8 cellular contexts compared by ENCODE assay signal in the genomic region with DNA sequence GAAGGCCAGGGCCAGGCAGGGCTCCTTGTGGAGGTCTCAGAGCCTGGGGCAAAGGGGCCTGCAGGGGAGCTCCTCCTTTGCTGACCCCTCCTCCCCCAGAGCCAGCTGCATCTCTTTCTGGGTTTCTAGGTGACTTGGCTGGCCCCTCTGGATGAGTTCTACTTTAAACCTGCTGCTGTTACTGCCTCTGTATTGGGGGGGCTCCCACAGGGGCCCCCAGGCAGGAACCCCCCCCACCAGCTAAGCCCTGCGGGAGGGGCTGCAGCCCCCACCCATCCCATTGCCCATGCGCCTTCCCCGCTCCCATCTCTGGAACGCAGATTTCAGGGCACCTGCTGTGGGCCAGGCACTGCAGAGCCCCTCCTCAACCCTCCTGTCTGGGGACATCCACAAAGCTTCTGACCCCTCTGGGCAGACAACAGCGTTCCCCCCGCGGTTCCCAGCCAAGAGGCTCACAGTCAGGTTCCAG. TPM values are rescaled to one million over a fixed set of nuclear protein-coding genes. Genes with fewer than 3 reads are reported as not detected.
DNase-seq lines count a peak whose midpoint lies in the region; ATAC-seq, FAIRE-seq and TF ChIP-seq lines count a peak whose summit lies in the region.

No MANE protein-coding gene starts in this region.

- peak overlapping the region; percentile 100 for H3K4me2 ChIP-seq in HepG2 (ENCODE audit: low read depth, low read length)

- TF ChIP-seq EP300 in HepG2 (IDR thresholded peaks at IDR 0.05; ENCODE audit: low read depth in 2 of 2, low read length in 2 of 2), result no peak
- no peak for TF ChIP-seq EP300 in HepG2 (CRISPR knock-in tag; IDR thresholded peaks at IDR 0.05; ENCODE audit: borderline replicate concordance)

- WGBS in HepG2 (ENCODE audit: low lambda C conversion rate), result 37% methylated on average over 7 of the region's 7 CpGs

- H3K27ac ChIP-seq in HepG2 (ENCODE audit: extremely low read length, insufficient read depth, low read length), result no peak overlapping the region
- H3K27ac ChIP-seq in thoracic aorta, result no peak overlapping the region

- peak overlapping the region; percentile 55; the same call in 1 of the 2 replicates for H3K9ac ChIP-seq in HepG2 (ENCODE audit: insufficient read depth, low read depth, low read length)

- peaks cover 18% of the 10 kb centered on the region for H3K79me2 ChIP-seq in HepG2 (ENCODE audit: insufficient read depth, low read length)

- H2AFZ ChIP-seq in HepG2 (ENCODE audit: low read length), result no peak overlapping the region

- ATAC-seq in activated T-cell treated with anti-CD3 and anti-CD28 coated beads, Interleukin-2, amount 50 U/mL, for 4 hours, result no peak
- ATAC-seq in activated T-helper 17 cell treated with anti-CD3 and anti-CD28 coated beads, Interleukin-2, amount 50 U/mL, for 72 hours (replicated peaks), result no peak
- ATAC-seq in HepG2 (no peak), thoracic aorta (ENCODE audit: insufficient number of reproducible peaks, low FRiP score, low read depth) (no peak), HG03108 (IDR thresholded peaks at IDR 0.05; ENCODE audit: unreplicated experiment) (no peak)

- H3K9me3 ChIP-seq in HepG2 (ENCODE audit: low read length) (no peaks in the 10 kb centered on the region), thoracic aorta (no peaks in the 10 kb centered on the region)

- no peak overlapping the region for H3K27ac Mint-ChIP-seq in activated T-helper 17 cell treated with anti-CD3 and anti-CD28 coated beads, Interleukin-2, amount 50 U/mL, for 72 hours

- no peaks in the 10 kb centered on the region for H3K27me3 Mint-ChIP-seq in activated T-cell treated with anti-CD3 and anti-CD28 coated beads, Interleukin-2, amount 50 U/mL, for 4 hours (ENCODE audit: low read depth)
- H3K27me3 Mint-ChIP-seq in activated T-helper 17 cell treated with anti-CD3 and anti-CD28 coated beads, Interleukin-2, amount 50 U/mL, for 72 hours, result no peaks in the 10 kb centered on the region

- in situ Hi-C loops in HepG2 (cut with HindIII; ENCODE audit: extremely low pct_ligation_motif_present, low pct_unique_long_range_greater_than_20kb), result no loop called here

- no peak for DNase-seq in activated T-cell treated with anti-CD3 and anti-CD28 coated beads, Interleukin-2, amount 50 U/mL, for 4 hours
- DNase-seq in activated T-cell treated with anti-CD3 and anti-CD28 coated beads, Interleukin-2, amount 50 U/mL, for 48 hours, result no peak
- DNase-seq in HepG2 (ENCODE audit: low spot score) (no peak), thoracic aorta (ENCODE audit: low spot score) (no peak), H4 (ENCODE audit: low spot score) (no peak), urothelium cell line (ENCODE audit: low spot score) (no peak)

- intact Hi-C loops in HepG2 (cut with micrococcal nuclease; ENCODE audit: unreplicated experiment), result loop anchor here (2.0 kb wide), 2 partner anchors 18 to 60 kb away; no protein-coding TSS in a partner anchor

- no TSS peak for BruUV-seq in HepG2 (replicated peaks; lab: Mats Ljungman, UMichigan)

- H3K36me3 Mint-ChIP-seq in activated T-cell treated with anti-CD3 and anti-CD28 coated beads, Interleukin-2, amount 50 U/mL, for 4 hours (ENCODE audit: insufficient read depth), result peaks cover 2% of the 10 kb centered on the region
- peaks cover 18% of the 10 kb centered on the region for H3K36me3 Mint-ChIP-seq in activated T-helper 17 cell treated with anti-CD3 and anti-CD28 coated beads, Interleukin-2, amount 50 U/mL, for 72 hours (ENCODE audit: low read depth)

- TF ChIP-seq POLR2A in HepG2 (IDR thresholded peaks at IDR 0.05; ENCODE audit: insufficient read depth in 1 of 2, low read depth in 2 of 2, low read length in 2 of 2), result no peak

- peaks cover 15% of the 10 kb centered on the region for H3K4me1 Mint-ChIP-seq in activated T-cell treated with anti-CD3 and anti-CD28 coated beads, Interleukin-2, amount 50 U/mL, for 4 hours (ENCODE audit: low read depth)
- peaks cover 9% of the 10 kb centered on the region for H3K4me1 Mint-ChIP-seq in activated T-helper 17 cell treated with anti-CD3 and anti-CD28 coated beads, Interleukin-2, amount 50 U/mL, for 72 hours

- H4K20me1 ChIP-seq in HepG2 (ENCODE audit: insufficient read depth, low read length), result no peaks in the 10 kb centered on the region

- no peak for TF ChIP-seq RAD21 in HepG2 (CRISPR knock-in tag; IDR thresholded peaks at IDR 0.05)

- 0 out of 5 replicates have a peak, but pooled peaks cover 0 to 1% of the 10 kb centered on the region in 2 experiments for H3K36me3 ChIP-seq in HepG2 (replicated peaks in 1 of 2; ENCODE audit: control insufficient read depth in 1 of 2, insufficient read depth in 2 of 2, low read length in 2 of 2)
- H3K36me3 ChIP-seq in thoracic aorta, result peaks cover 4% of the 10 kb centered on the region

- H3K27me3 ChIP-seq in HepG2 (ENCODE audit: control insufficient read depth in 1 of 2, insufficient read depth in 2 of 2, low read length in 2 of 2), result no peaks in the 10 kb centered on the region; a peak in 1 of 5 replicates
- H3K27me3 ChIP-seq in thoracic aorta (replicated peaks; ENCODE audit: insufficient read depth), result no peaks in the 10 kb centered on the region

- CTCF ChIA-PET in HepG2 (lab: Yijun Ruan, JAX; ENCODE audit: low intra/inter-chr PET ratio, low total read pairs), result no interaction called here

- FAIRE-seq in HepG2 (lab: Jason Lieb, UNC) (no peak), urothelium cell line (lab: Jason Lieb, UNC) (no peak)

- H3K9me3 Mint-ChIP-seq in activated T-cell treated with anti-CD3 and anti-CD28 coated beads, Interleukin-2, amount 50 U/mL, for 4 hours, result no peaks in the 10 kb centered on the region
- no peaks in the 10 kb centered on the region for H3K9me3 Mint-ChIP-seq in activated T-helper 17 cell treated with anti-CD3 and anti-CD28 coated beads, Interleukin-2, amount 50 U/mL, for 72 hours

- TF ChIP-seq CTCF in HepG2 (CRISPR knock-in tag; IDR thresholded peaks at IDR 0.05) (no peak), thoracic aorta (IDR thresholded peaks at IDR 0.05) (no peak)

- H3K4me1 ChIP-seq in HepG2 (ENCODE audit: insufficient read depth, low read length) (peaks cover 52% of the 10 kb centered on the region), thoracic aorta (ENCODE audit: control insufficient read depth in 1 of 2, low read depth in 2 of 2) (peaks cover 20 to 45% of the 10 kb centered on the region in 2 donors)

- peak overlapping the region; percentile 21 for H3K4me3 Mint-ChIP-seq in activated T-cell treated with anti-CD3 and anti-CD28 coated beads, Interleukin-2, amount 50 U/mL, for 4 hours
- H3K4me3 Mint-ChIP-seq in activated T-helper 17 cell treated with anti-CD3 and anti-CD28 coated beads, Interleukin-2, amount 50 U/mL, for 72 hours, result peak overlapping the region; percentile 92

- peak overlapping the region; percentile 68 to 88 (median 83) for H3K4me3 ChIP-seq in HepG2 (replicated peaks in 1 of 3; ENCODE audit: insufficient read depth in 1 of 3, low read depth in 2 of 3, low read length in 3 of 3)
- H3K4me3 ChIP-seq in thoracic aorta, result peak overlapping the region; percentile 82

- POLR2A ChIA-PET in HepG2 (lab: Yijun Ruan, JAX), result interaction anchor here (0.9 to 2.0 kb wide), 7 partner anchors 9 to 69 kb away, joined by 3 to 14 read pairs (median 5); partner anchors contain the start of genes FKBP2 and PRDX5

RNA-seq across cellular contexts. Expression of gene PLCB3, which starts 0.9 kb away (rescaled TPM):
- 1 to 10 TPM; 6.2 to 8.2 (median 6.4) TPM for total RNA-seq in activated T-cell treated with anti-CD3 and anti-CD28 coated beads, Interleukin-2, amount 50 U/mL, for 4 hours
- 10 to 100 TPM; 13.1 to 22.8 TPM for total RNA-seq in activated T-helper 17 cell treated with anti-CD3 and anti-CD28 coated beads, Interleukin-2, amount 50 U/mL, for 72 hours
- total RNA-seq in HepG2 (2016; rRNA removed; fragmentation: Illumina TruSeq; extraction: Trizol) (11.0 and 13.8 TPM in 2 replicates), thoracic aorta (10 to 100 TPM; 31.5 to 39.7 TPM)
- 1.0 and 1.3 TPM in 2 replicates for total RNA-seq in HepG2 (2016; cell fraction: cytosol; rRNA removed; fragmentation: Illumina TruSeq; extraction: Trizol; ENCODE audit: low read depth)
- total RNA-seq in HepG2 (2016; cell fraction: insoluble cytoplasmic fraction; rRNA removed; fragmentation: Illumina TruSeq; extraction: Trizol), result 8.3 and 13.7 TPM in 2 replicates
- 4.1 and 4.8 TPM in 2 replicates for total RNA-seq in HepG2 (2016; cell fraction: membrane; rRNA removed; fragmentation: Illumina TruSeq; extraction: Trizol)
- total RNA-seq in HepG2 (2016; cell fraction: nucleus; rRNA removed; fragmentation: Illumina TruSeq; extraction: Trizol), result 10.2 and 12.9 TPM in 2 replicates
- polyA plus RNA-seq in HepG2 (2011; rRNA removed), result 7.5 and 9.0 TPM in 2 replicates
- 4.0 and 5.1 TPM in 2 replicates for polyA plus RNA-seq in HepG2 (2011; cell fraction: cytosol; rRNA removed)
- 41.8 and 57.9 TPM in 2 replicates for polyA plus RNA-seq in HepG2 (2011; cell fraction: nucleus; rRNA removed)
- 4.3 TPM in 2 replicates for polyA plus RNA-seq in HepG2 (2012)
- 0.59 and 0.66 TPM in 2 replicates for polyA plus RNA-seq in HepG2 (2016; cell fraction: cytosol; fragmentation: Illumina TruSeq; extraction: Trizol; ENCODE audit: low read depth)
- polyA plus RNA-seq in HepG2 (2016; cell fraction: insoluble cytoplasmic fraction; fragmentation: Illumina TruSeq; extraction: Trizol; ENCODE audit: low read depth), result 7.0 and 8.7 TPM in 2 replicates
- polyA plus RNA-seq in HepG2 (2016; cell fraction: membrane; fragmentation: Illumina TruSeq; extraction: Trizol; ENCODE audit: low read depth), result 1.6 and 1.9 TPM in 2 replicates
- 30.9 and 31.3 TPM in 2 replicates for polyA plus RNA-seq in HepG2 (2016; cell fraction: nucleus; fragmentation: Illumina TruSeq; extraction: Trizol; ENCODE audit: insufficient read depth, low read depth)
- polyA minus RNA-seq in HepG2 (2011; rRNA and poly(A)+ RNA removed; ENCODE audit: low replicate concordance), result 16.2 and 72.0 TPM in 2 replicates
- polyA minus RNA-seq in HepG2 (2011; cell fraction: cytosol; rRNA and poly(A)+ RNA removed), result 6.0 and 9.0 TPM in 2 replicates
- polyA minus RNA-seq in HepG2 (2011; cell fraction: nucleus; rRNA and poly(A)+ RNA removed), result 7.6 and 9.8 TPM in 2 replicates
- total RNA-seq in H4 (2014; rRNA removed; shearing (Covaris generic)), result 10.8 and 12.6 TPM in 2 replicates

RNA-seq across cellular contexts. Expression of gene PPP1R14B, which starts 3.7 kb away (rescaled TPM):
- 100 to 1,000 TPM; 417 to 505 (median 438) TPM for total RNA-seq in activated T-cell treated with anti-CD3 and anti-CD28 coated beads, Interleukin-2, amount 50 U/mL, for 4 hours
- total RNA-seq in activated T-helper 17 cell treated with anti-CD3 and anti-CD28 coated beads, Interleukin-2, amount 50 U/mL, for 72 hours, result 100 to 1,000 TPM; 236 to 276 TPM
- total RNA-seq in HepG2 (2016; rRNA removed; fragmentation: Illumina TruSeq; extraction: Trizol) (120 and 148 TPM in 2 replicates), thoracic aorta (100 to 1,000 TPM in 1 of 2 donors, 10 to 100 TPM in 1; 75.3 to 122 TPM)
- 601 and 608 TPM in 2 replicates for total RNA-seq in HepG2 (2016; cell fraction: cytosol; rRNA removed; fragmentation: Illumina TruSeq; extraction: Trizol; ENCODE audit: low read depth)
- total RNA-seq in HepG2 (2016; cell fraction: insoluble cytoplasmic fraction; rRNA removed; fragmentation: Illumina TruSeq; extraction: Trizol), result 105 and 157 TPM in 2 replicates
- total RNA-seq in HepG2 (2016; cell fraction: membrane; rRNA removed; fragmentation: Illumina TruSeq; extraction: Trizol), result 455 and 460 TPM in 2 replicates
- total RNA-seq in HepG2 (2016; cell fraction: nucleus; rRNA removed; fragmentation: Illumina TruSeq; extraction: Trizol), result 61.8 and 68.9 TPM in 2 replicates
- 110 and 111 TPM in 2 replicates for polyA plus RNA-seq in HepG2 (2011; rRNA removed)
- polyA plus RNA-seq in HepG2 (2011; cell fraction: cytosol; rRNA removed), result 95.7 and 131 TPM in 2 replicates
- 65.2 and 70.2 TPM in 2 replicates for polyA plus RNA-seq in HepG2 (2011; cell fraction: nucleus; rRNA removed)
- polyA plus RNA-seq in HepG2 (2012), result 85.4 and 91.2 TPM in 2 replicates
- 679 and 681 TPM in 2 replicates for polyA plus RNA-seq in HepG2 (2016; cell fraction: cytosol; fragmentation: Illumina TruSeq; extraction: Trizol; ENCODE audit: low read depth)
- 111 and 115 TPM in 2 replicates for polyA plus RNA-seq in HepG2 (2016; cell fraction: insoluble cytoplasmic fraction; fragmentation: Illumina TruSeq; extraction: Trizol; ENCODE audit: low read depth)
- polyA plus RNA-seq in HepG2 (2016; cell fraction: membrane; fragmentation: Illumina TruSeq; extraction: Trizol; ENCODE audit: low read depth), result 417 and 441 TPM in 2 replicates
- polyA plus RNA-seq in HepG2 (2016; cell fraction: nucleus; fragmentation: Illumina TruSeq; extraction: Trizol; ENCODE audit: insufficient read depth, low read depth), result 105 and 136 TPM in 2 replicates
- 28.2 and 115 TPM in 2 replicates for polyA minus RNA-seq in HepG2 (2011; rRNA and poly(A)+ RNA removed; ENCODE audit: low replicate concordance)
- 27.3 and 27.5 TPM in 2 replicates for polyA minus RNA-seq in HepG2 (2011; cell fraction: cytosol; rRNA and poly(A)+ RNA removed)
- polyA minus RNA-seq in HepG2 (2011; cell fraction: nucleus; rRNA and poly(A)+ RNA removed), result 10.6 and 13.1 TPM in 2 replicates
- 242 and 321 TPM in 2 replicates for total RNA-seq in H4 (2014; rRNA removed; shearing (Covaris generic))

RNA-seq across cellular contexts. Expression of gene FKBP2, which starts 9.5 kb away (rescaled TPM):
- 10 to 100 TPM; 43.3 to 48.9 (median 44.4) TPM for total RNA-seq in activated T-cell treated with anti-CD3 and anti-CD28 coated beads, Interleukin-2, amount 50 U/mL, for 4 hours
- 10 to 100 TPM; 16.3 to 45.2 TPM for total RNA-seq in activated T-helper 17 cell treated with anti-CD3 and anti-CD28 coated beads, Interleukin-2, amount 50 U/mL, for 72 hours
- total RNA-seq in HepG2 (2016; rRNA removed; fragmentation: Illumina TruSeq; extraction: Trizol), result 29.4 and 53.3 TPM in 2 replicates
- 18.2 and 19.3 TPM in 2 replicates for total RNA-seq in HepG2 (2016; cell fraction: cytosol; rRNA removed; fragmentation: Illumina TruSeq; extraction: Trizol; ENCODE audit: low read depth)
- total RNA-seq in HepG2 (2016; cell fraction: insoluble cytoplasmic fraction; rRNA removed; fragmentation: Illumina TruSeq; extraction: Trizol), result 32.3 and 56.4 TPM in 2 replicates
- 18.4 and 23.6 TPM in 2 replicates for total RNA-seq in HepG2 (2016; cell fraction: membrane; rRNA removed; fragmentation: Illumina TruSeq; extraction: Trizol)
- 36.5 and 38.1 TPM in 2 replicates for total RNA-seq in HepG2 (2016; cell fraction: nucleus; rRNA removed; fragmentation: Illumina TruSeq; extraction: Trizol)
- polyA plus RNA-seq in HepG2 (2011; rRNA removed), result 30.1 and 36.0 TPM in 2 replicates
- 43.4 and 54.7 TPM in 2 replicates for polyA plus RNA-seq in HepG2 (2011; cell fraction: cytosol; rRNA removed)
- polyA plus RNA-seq in HepG2 (2011; cell fraction: nucleus; rRNA removed), result 26.7 and 33.6 TPM in 2 replicates
- polyA plus RNA-seq in HepG2 (2012), result 49.8 and 55.5 TPM in 2 replicates
- polyA plus RNA-seq in HepG2 (2016; cell fraction: cytosol; fragmentation: Illumina TruSeq; extraction: Trizol; ENCODE audit: low read depth), result 23.8 and 29.7 TPM in 2 replicates
- polyA plus RNA-seq in HepG2 (2016; cell fraction: insoluble cytoplasmic fraction; fragmentation: Illumina TruSeq; extraction: Trizol; ENCODE audit: low read depth), result 44.0 and 46.7 TPM in 2 replicates
- polyA plus RNA-seq in HepG2 (2016; cell fraction: membrane; fragmentation: Illumina TruSeq; extraction: Trizol; ENCODE audit: low read depth), result 22.8 and 23.9 TPM in 2 replicates
- 104 and 111 TPM in 2 replicates for polyA plus RNA-seq in HepG2 (2016; cell fraction: nucleus; fragmentation: Illumina TruSeq; extraction: Trizol; ENCODE audit: insufficient read depth, low read depth)
- polyA minus RNA-seq in HepG2 (2011; rRNA and poly(A)+ RNA removed; ENCODE audit: low replicate concordance), result 21.5 and 47.8 TPM in 2 replicates
- 13.1 and 15.1 TPM in 2 replicates for polyA minus RNA-seq in HepG2 (2011; cell fraction: cytosol; rRNA and poly(A)+ RNA removed)
- polyA minus RNA-seq in HepG2 (2011; cell fraction: nucleus; rRNA and poly(A)+ RNA removed), result 5.5 and 7.8 TPM in 2 replicates
- total RNA-seq in thoracic aorta, result 10 to 100 TPM; 51.7 to 53.0 TPM
- 65.7 and 97.7 TPM in 2 replicates for total RNA-seq in H4 (2014; rRNA removed; shearing (Covaris generic))

RNA-seq across cellular contexts. Expression of gene VEGFB, which starts 16.1 kb away (rescaled TPM):
- total RNA-seq in activated T-cell treated with anti-CD3 and anti-CD28 coated beads, Interleukin-2, amount 50 U/mL, for 4 hours, result 10 to 100 TPM; 41.5 to 75.6 (median 53.2) TPM
- total RNA-seq in activated T-helper 17 cell treated with anti-CD3 and anti-CD28 coated beads, Interleukin-2, amount 50 U/mL, for 72 hours, result 10 to 100 TPM; 74.1 to 83.5 TPM
- total RNA-seq in HepG2 (2016; rRNA removed; fragmentation: Illumina TruSeq; extraction: Trizol), result 10.1 and 11.3 TPM in 2 replicates
- total RNA-seq in HepG2 (2016; cell fraction: cytosol; rRNA removed; fragmentation: Illumina TruSeq; extraction: Trizol; ENCODE audit: low read depth), result 33.3 and 36.0 TPM in 2 replicates
- total RNA-seq in HepG2 (2016; cell fraction: insoluble cytoplasmic fraction; rRNA removed; fragmentation: Illumina TruSeq; extraction: Trizol), result 7.7 and 10.8 TPM in 2 replicates
- 38.1 and 42.4 TPM in 2 replicates for total RNA-seq in HepG2 (2016; cell fraction: membrane; rRNA removed; fragmentation: Illumina TruSeq; extraction: Trizol)
- 6.0 and 7.4 TPM in 2 replicates for total RNA-seq in HepG2 (2016; cell fraction: nucleus; rRNA removed; fragmentation: Illumina TruSeq; extraction: Trizol)
- 9.0 and 10.8 TPM in 2 replicates for polyA plus RNA-seq in HepG2 (2011; rRNA removed)
- polyA plus RNA-seq in HepG2 (2011; cell fraction: cytosol; rRNA removed), result 6.4 and 7.2 TPM in 2 replicates
- polyA plus RNA-seq in HepG2 (2011; cell fraction: nucleus; rRNA removed), result 14.7 and 17.2 TPM in 2 replicates
- polyA plus RNA-seq in HepG2 (2012), result 40.4 and 54.0 TPM in 2 replicates
- polyA plus RNA-seq in HepG2 (2016; cell fraction: cytosol; fragmentation: Illumina TruSeq; extraction: Trizol; ENCODE audit: low read depth), result 75.5 and 81.3 TPM in 2 replicates
- 19.0 and 24.4 TPM in 2 replicates for polyA plus RNA-seq in HepG2 (2016; cell fraction: insoluble cytoplasmic fraction; fragmentation: Illumina TruSeq; extraction: Trizol; ENCODE audit: low read depth)
- polyA plus RNA-seq in HepG2 (2016; cell fraction: membrane; fragmentation: Illumina TruSeq; extraction: Trizol; ENCODE audit: low read depth), result 73.2 and 75.8 TPM in 2 replicates
- 29.2 and 36.6 TPM in 2 replicates for polyA plus RNA-seq in HepG2 (2016; cell fraction: nucleus; fragmentation: Illumina TruSeq; extraction: Trizol; ENCODE audit: insufficient read depth, low read depth)
- 8.3 and 8.6 TPM in 2 replicates for polyA minus RNA-seq in HepG2 (2011; rRNA and poly(A)+ RNA removed; ENCODE audit: low replicate concordance)
- 9.6 and 10.8 TPM in 2 replicates for polyA minus RNA-seq in HepG2 (2011; cell fraction: cytosol; rRNA and poly(A)+ RNA removed)
- 2.8 and 3.7 TPM in 2 replicates for polyA minus RNA-seq in HepG2 (2011; cell fraction: nucleus; rRNA and poly(A)+ RNA removed)
- 100 to 1,000 TPM in 1 of 2 donors, 10 to 100 TPM in 1; 81.8 to 107 TPM for total RNA-seq in thoracic aorta
- 28.8 and 51.6 TPM in 2 replicates for total RNA-seq in H4 (2014; rRNA removed; shearing (Covaris generic))

RNA-seq across cellular contexts. Expression of gene DNAJC4, which starts 20.1 kb away (rescaled TPM):
- 10 to 100 TPM; 15.0 to 16.6 (median 16.1) TPM for total RNA-seq in activated T-cell treated with anti-CD3 and anti-CD28 coated beads, Interleukin-2, amount 50 U/mL, for 4 hours
- 10 to 100 TPM; 19.9 to 39.7 TPM for total RNA-seq in activated T-helper 17 cell treated with anti-CD3 and anti-CD28 coated beads, Interleukin-2, amount 50 U/mL, for 72 hours
- 7.1 and 10.3 TPM in 2 replicates for total RNA-seq in HepG2 (2016; rRNA removed; fragmentation: Illumina TruSeq; extraction: Trizol)
- 28.3 and 35.6 TPM in 2 replicates for total RNA-seq in HepG2 (2016; cell fraction: cytosol; rRNA removed; fragmentation: Illumina TruSeq; extraction: Trizol; ENCODE audit: low read depth)
- 6.3 and 10.4 TPM in 2 replicates for total RNA-seq in HepG2 (2016; cell fraction: insoluble cytoplasmic fraction; rRNA removed; fragmentation: Illumina TruSeq; extraction: Trizol)
- 28.1 and 29.9 TPM in 2 replicates for total RNA-seq in HepG2 (2016; cell fraction: membrane; rRNA removed; fragmentation: Illumina TruSeq; extraction: Trizol)
- total RNA-seq in HepG2 (2016; cell fraction: nucleus; rRNA removed; fragmentation: Illumina TruSeq; extraction: Trizol), result 5.2 and 8.8 TPM in 2 replicates
- polyA plus RNA-seq in HepG2 (2011; rRNA removed), result 60.8 and 70.9 TPM in 2 replicates
- 33.5 and 51.1 TPM in 2 replicates for polyA plus RNA-seq in HepG2 (2011; cell fraction: cytosol; rRNA removed)
- 73.5 and 95.2 TPM in 2 replicates for polyA plus RNA-seq in HepG2 (2011; cell fraction: nucleus; rRNA removed)
- polyA plus RNA-seq in HepG2 (2012), result 39.4 and 41.6 TPM in 2 replicates
- polyA plus RNA-seq in HepG2 (2016; cell fraction: cytosol; fragmentation: Illumina TruSeq; extraction: Trizol; ENCODE audit: low read depth), result 106 and 114 TPM in 2 replicates
- polyA plus RNA-seq in HepG2 (2016; cell fraction: insoluble cytoplasmic fraction; fragmentation: Illumina TruSeq; extraction: Trizol; ENCODE audit: low read depth), result 22.4 and 29.3 TPM in 2 replicates
- 95.1 and 103 TPM in 2 replicates for polyA plus RNA-seq in HepG2 (2016; cell fraction: membrane; fragmentation: Illumina TruSeq; extraction: Trizol; ENCODE audit: low read depth)
- polyA plus RNA-seq in HepG2 (2016; cell fraction: nucleus; fragmentation: Illumina TruSeq; extraction: Trizol; ENCODE audit: insufficient read depth, low read depth), result 38.2 and 42.5 TPM in 2 replicates
- 22.4 and 24.1 TPM in 2 replicates for polyA minus RNA-seq in HepG2 (2011; rRNA and poly(A)+ RNA removed; ENCODE audit: low replicate concordance)
- 10.7 and 10.8 TPM in 2 replicates for polyA minus RNA-seq in HepG2 (2011; cell fraction: cytosol; rRNA and poly(A)+ RNA removed)
- polyA minus RNA-seq in HepG2 (2011; cell fraction: nucleus; rRNA and poly(A)+ RNA removed), result 6.1 and 7.1 TPM in 2 replicates
- total RNA-seq in thoracic aorta, result 10 to 100 TPM; 13.5 to 53.2 TPM
- total RNA-seq in H4 (2014; rRNA removed; shearing (Covaris generic)), result 2.5 and 4.5 TPM in 2 replicates
